32 cellular contexts compared by ENCODE assay signal in genomic region chr13:108643646-108644353, GRCh38. TPM values are rescaled to one million over a fixed set of nuclear protein-coding genes. Genes with fewer than 3 reads are reported as not detected.
"Had no signal": no experiment of that assay in that cellular context is flagged by ENCODE, and none has a peak within 500 bp of the region (broad histone marks: within the 10 kb centered on the region; RNA-seq: fewer than 3 reads in every experiment).

No MANE protein-coding gene starts in this region.

- H3K36me3 Mint-ChIP-seq: immature natural killer cell; mesothelial cell of epicardium; naive B cell; natural killer cell treated with Interleukin-12 subunit alpha and Interleukin-12 subunit beta and Interleukin-15 and Interleukin-18, amount 100 ng/mL, for 72 hours had no signal

- ATAC-seq: left colon; mucosa of descending colon; natural killer cell treated with Interleukin-12 subunit alpha and Interleukin-12 subunit beta and Interleukin-15 and Interleukin-18, amount 100 ng/mL, for 72 hours; sciatic nerve; stimulated activated naive CD8-positive, alpha-beta T cell treated with anti-CD3 and anti-CD28 coated beads, Interleukin-15, amount 100 ng/mL, for 72 hours had no signal

- H3K27me3 Mint-ChIP-seq: naive B cell; natural killer cell treated with Interleukin-12 subunit alpha and Interleukin-12 subunit beta and Interleukin-15 and Interleukin-18, amount 100 ng/mL, for 72 hours; progenitor cell of endocrine pancreas; stimulated activated naive CD8-positive, alpha-beta T cell treated with anti-CD3 and anti-CD28 coated beads, Interleukin-15, amount 100 ng/mL, for 72 hours had no signal

- H3K4me1 ChIP-seq: esophagus squamous epithelium, parathyroid adenoma, right atrium auricular region, suprapubic skin, transverse colon had no signal

- FAIRE-seq: endothelial cell of umbilical vein had no signal

- H3K4me3 ChIP-seq: coronary artery, esophagus squamous epithelium, mucosa of descending colon, right atrium auricular region, smooth muscle cell, suprapubic skin, transverse colon had no signal

- H3K27ac ChIP-seq: coronary artery, esophagus squamous epithelium, neutrophil, parathyroid adenoma, right atrium auricular region, suprapubic skin, transverse colon had no signal

- H3K4me3 Mint-ChIP-seq: immature natural killer cell; mesothelial cell of epicardium; naive B cell; natural killer cell treated with Interleukin-12 subunit alpha and Interleukin-12 subunit beta and Interleukin-15 and Interleukin-18, amount 100 ng/mL, for 72 hours; neural crest cell; stimulated activated naive CD8-positive, alpha-beta T cell treated with anti-CD3 and anti-CD28 coated beads, Interleukin-15, amount 100 ng/mL, for 72 hours had no signal

- DNase-seq: dermis blood vessel endothelial cell; effector memory CD4-positive, alpha-beta T cell; esophagus squamous epithelium; foreskin melanocyte; hypothalamus; immature natural killer cell; islet precursor cell; kidney glomerular epithelial cell; left colon; mesenchymal stem cell; mucosa of descending colon; naive B cell; stimulated activated CD4-positive, alpha-beta T cell treated with anti-CD3 and anti-CD28 coated beads, Interleukin-12 subunit alpha, Interleukin-12 subunit beta, amount 100 ng/mL, for 4 hours; stimulated activated CD4-positive, alpha-beta T cell treated with anti-CD3 and anti-CD28 coated beads, Interleukin-1b, Interleukin-23, amount 100 ng/mL, for 48 hours; stimulated activated CD4-positive, alpha-beta T cell treated with anti-CD3 and anti-CD28 coated beads, Interleukin-4, amount 100 ng/mL, for 1 hour; stimulated activated CD8-positive, alpha-beta memory T cell treated with anti-CD3 and anti-CD28 coated beads, Interleukin-4, amount 100 ng/mL, for 48 hours; stimulated activated naive CD4-positive, alpha-beta T cell; stimulated activated naive CD8-positive, alpha-beta T cell treated with anti-CD3 and anti-CD28 coated beads, Interleukin-15, amount 100 ng/mL, for 72 hours; transverse colon had no signal

- H3K4me2 ChIP-seq: smooth muscle cell had no signal

- H3K9me3 ChIP-seq: mucosa of descending colon, neutrophil, suprapubic skin, transverse colon had no signal

- H3K27ac Mint-ChIP-seq: immature natural killer cell; mesothelial cell of epicardium; natural killer cell treated with Interleukin-12 subunit alpha and Interleukin-12 subunit beta and Interleukin-15 and Interleukin-18, amount 100 ng/mL, for 72 hours; progenitor cell of endocrine pancreas; stimulated activated naive CD8-positive, alpha-beta T cell treated with anti-CD3 and anti-CD28 coated beads, Interleukin-15, amount 100 ng/mL, for 72 hours had no signal

- H3K36me3 ChIP-seq: esophagus squamous epithelium, neutrophil, right atrium auricular region, suprapubic skin, transverse colon had no signal

- H3K4me1 Mint-ChIP-seq: immature natural killer cell; mesothelial cell of epicardium; naive B cell; neural crest cell; stimulated activated naive CD8-positive, alpha-beta T cell treated with anti-CD3 and anti-CD28 coated beads, Interleukin-15, amount 100 ng/mL, for 72 hours had no signal

- H3K27me3 ChIP-seq: esophagus squamous epithelium, neutrophil, right atrium auricular region, suprapubic skin, transverse colon had no signal

RNA-seq across cellular contexts. Expression of gene MYO16, which starts 14.4 kb away (rescaled TPM):
- total RNA-seq: dermis blood vessel endothelial cell; lung microvascular endothelial cell; natural killer cell treated with Interleukin-12 subunit alpha and Interleukin-12 subunit beta and Interleukin-15 and Interleukin-18, amount 100 ng/mL, for 72 hours; smooth muscle cell had no signal
- polyA plus RNA-seq: immature natural killer cell, smooth muscle cell had no signal
